Comparison of ENCODE assay signal across 8 cellular contexts in the genomic region with DNA sequence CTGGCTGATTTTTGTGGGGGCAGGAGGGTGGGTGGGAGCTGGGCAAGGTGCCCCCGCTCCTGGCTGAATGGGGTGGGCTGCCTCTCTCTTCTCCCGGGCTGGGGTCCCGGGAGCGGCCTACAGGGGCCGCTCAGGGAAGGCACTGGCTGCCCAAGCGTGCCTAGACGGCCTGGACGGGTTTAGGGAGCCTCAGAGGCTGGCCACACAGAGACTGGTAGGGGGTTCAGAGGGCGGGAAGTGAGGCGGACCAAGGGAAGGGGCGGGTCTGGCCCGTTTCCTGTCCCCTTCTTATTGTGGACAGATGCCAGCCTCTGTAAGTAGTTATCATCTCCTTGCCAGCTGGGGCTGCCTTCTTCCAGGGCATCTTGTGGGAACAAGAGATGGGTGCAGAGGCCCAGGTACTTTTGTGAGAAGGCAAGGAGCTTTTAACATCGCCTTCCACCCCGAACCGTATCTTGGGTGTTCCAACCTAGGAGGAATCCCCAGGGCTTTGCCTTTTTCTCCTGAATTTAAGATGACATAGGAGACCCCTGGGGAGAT. TPM values are rescaled to one million over a fixed set of nuclear protein-coding genes. Genes with fewer than 3 reads are reported as not detected.
A peak's percentile ranks its signal among the peaks of the same experiment; 100 is the strongest.
DNase-seq lines count a peak whose midpoint lies in the region; ATAC-seq and TF ChIP-seq lines count a peak whose summit lies in the region.

No MANE protein-coding gene starts in this region.

- CTCF ChIA-PET in PC-3 (lab: Charles Lee), result no interaction called here

- H3K27me3 ChIP-seq in PC-3 (ENCODE audit: low read length), result peaks cover 9% of the 10 kb centered on the region; the same call in 1 of the 2 replicates
- H3K27me3 ChIP-seq in mucosa of stomach (ENCODE audit: control insufficient read depth, insufficient read depth, low read length), result peaks cover 4% of the 10 kb centered on the region

- no peaks in the 10 kb centered on the region for H3K9me2 ChIP-seq in PC-3 (replicated peaks; ENCODE audit: low read length)

- TSS peak; percentile 22 for BruUV-seq in PC-3 (replicated peaks; lab: Mats Ljungman, UMichigan)

- no peak overlapping the region for H3K27ac ChIP-seq in PC-3 (ENCODE audit: low read length)

- TF ChIP-seq CTCF in PC-3 (conservative IDR thresholded peaks at IDR 0.05; ENCODE audit: low read depth, low read length), result no peak
- TF ChIP-seq CTCF in glutamatergic neuron (IDR thresholded peaks at IDR 0.05; ENCODE audit: partially characterized antibody, unreplicated experiment), result no peak

- peak overlapping the region; percentile 95 to 97 for H3K4me3 Mint-ChIP-seq in effector memory CD8-positive, alpha-beta T cell
- H3K4me3 Mint-ChIP-seq in glutamatergic neuron (ENCODE audit: unreplicated experiment), result no peak overlapping the region

- H3K4me3 ChIP-seq in PC-3 (ENCODE audit: low read length), result peak overlapping the region; percentile 38; the same call in 1 of the 2 replicates
- peak overlapping the region; percentile 17 for H3K4me3 ChIP-seq in mucosa of stomach (ENCODE audit: low read length)

- no peaks in the 10 kb centered on the region for H3K9me3 ChIP-seq in PC-3 (ENCODE audit: low read length)
- H3K9me3 ChIP-seq in mucosa of stomach (ENCODE audit: control insufficient read depth, low read length), result no peaks in the 10 kb centered on the region

- ATAC-seq in GM21619 (IDR thresholded peaks at IDR 0.05; ENCODE audit: unreplicated experiment) (peak; percentile 37), PC-3 (no peak)
- ATAC-seq in effector memory CD8-positive, alpha-beta T cell (replicated peaks), result peak; percentile 58

- H4K20me1 ChIP-seq in PC-3 (ENCODE audit: low read length), result no peaks in the 10 kb centered on the region

- H3K27me3 Mint-ChIP-seq in effector memory CD8-positive, alpha-beta T cell, result peaks cover 5 to 27% of the 10 kb centered on the region in 2 donors
- peaks cover 7% of the 10 kb centered on the region for H3K27me3 Mint-ChIP-seq in glutamatergic neuron (ENCODE audit: unreplicated experiment)

- peaks cover 2% of the 10 kb centered on the region for H3K36me3 Mint-ChIP-seq in effector memory CD8-positive, alpha-beta T cell (ENCODE audit: insufficient read depth)
- H3K36me3 Mint-ChIP-seq in glutamatergic neuron (ENCODE audit: unreplicated experiment), result peaks cover 7% of the 10 kb centered on the region

- POLR2A ChIA-PET in PC-3 (lab: Charles Lee; ENCODE audit: unreplicated experiment), result no interaction called here

- no peaks in the 10 kb centered on the region for H3K79me2 ChIP-seq in PC-3 (ENCODE audit: low read length)

- intact Hi-C loops in PC-3 (cut with micrococcal nuclease), result no loop called here

- no peaks in the 10 kb centered on the region for H3K9me3 Mint-ChIP-seq in effector memory CD8-positive, alpha-beta T cell
- peaks cover 7% of the 10 kb centered on the region for H3K9me3 Mint-ChIP-seq in glutamatergic neuron (ENCODE audit: unreplicated experiment)

- peak overlapping the region; percentile 93 to 94 for H3K27ac Mint-ChIP-seq in effector memory CD8-positive, alpha-beta T cell
- no peak overlapping the region for H3K27ac Mint-ChIP-seq in glutamatergic neuron (ENCODE audit: unreplicated experiment)

- H3K36me3 ChIP-seq in PC-3 (ENCODE audit: low read depth, low read length) (no peaks in the 10 kb centered on the region), mucosa of stomach (ENCODE audit: control insufficient read depth, insufficient read depth, low read length) (no peaks in the 10 kb centered on the region)

- peak overlapping the region; percentile 66; the same call in 1 of the 2 replicates for H3K4me2 ChIP-seq in PC-3 (ENCODE audit: low read length)

- H3K9ac ChIP-seq in PC-3 (ENCODE audit: low read length) (no peak overlapping the region), mucosa of stomach (ENCODE audit: low read length) (peak overlapping the region; percentile 58)

- H2AFZ ChIP-seq in PC-3 (ENCODE audit: low read length), result no peak overlapping the region

- DNase-seq in EL (peak; percentile 55), PC-3 (no peak), glutamatergic neuron (no peak), COLO829 (ENCODE audit: low spot score) (no peak), NCI-H2081 (lab: John Stamatoyannopoulos, UW) (no peak)
- DNase-seq in effector memory CD8-positive, alpha-beta T cell, result no peak

- H3K4me1 ChIP-seq in PC-3 (ENCODE audit: insufficient read depth, low read length) (peaks cover 23% of the 10 kb centered on the region), mucosa of stomach (ENCODE audit: control insufficient read depth, insufficient read depth, low read length) (peaks cover 15% of the 10 kb centered on the region)

- H3F3A ChIP-seq in PC-3 (ENCODE audit: low read length, unreplicated experiment), result no peaks in the 10 kb centered on the region

- peaks cover 8 to 15% of the 10 kb centered on the region in 2 donors for H3K4me1 Mint-ChIP-seq in effector memory CD8-positive, alpha-beta T cell (ENCODE audit: low read depth in 2 of 2)
- peaks cover 2% of the 10 kb centered on the region for H3K4me1 Mint-ChIP-seq in glutamatergic neuron (ENCODE audit: low read depth, unreplicated experiment)

RNA-seq across cellular contexts. Expression of gene CD40, which starts 0.4 kb away (rescaled TPM):
- total RNA-seq in PC-3 (2014; rRNA removed) (4.6 and 5.0 TPM in 2 replicates), glutamatergic neuron (ENCODE audit: unreplicated experiment) (1.2 TPM)

RNA-seq across cellular contexts. Expression of gene NCOA5, which starts 28.8 kb away (rescaled TPM):
- total RNA-seq in PC-3 (2014; rRNA removed) (26.9 and 32.1 TPM in 2 replicates), glutamatergic neuron (ENCODE audit: unreplicated experiment) (42.9 TPM)
